Comparison of ENCODE assay signal across 38 cellular contexts in the genomic region with DNA sequence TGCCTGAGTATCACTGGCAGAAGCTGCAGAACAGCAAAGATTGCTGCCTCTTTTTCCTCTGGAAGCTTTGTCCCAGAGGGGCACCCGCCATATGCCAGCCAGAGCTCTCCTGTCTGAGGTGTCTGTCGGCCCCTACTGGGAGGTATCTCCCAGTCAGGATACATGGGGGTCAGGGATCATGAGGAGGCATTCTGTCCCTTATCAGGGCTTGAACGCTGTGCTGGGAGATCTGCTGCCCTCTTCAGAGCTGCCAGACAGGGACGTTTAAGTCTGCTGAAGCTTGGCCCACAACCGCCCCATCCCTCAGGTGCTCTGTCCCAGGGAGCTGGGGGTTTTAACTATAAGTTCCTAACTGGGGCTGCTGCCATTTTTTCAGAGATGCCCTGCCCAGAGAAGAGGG. TPM values are rescaled to one million over a fixed set of nuclear protein-coding genes. Genes with fewer than 3 reads are reported as not detected.
"Had no signal": no experiment of that assay in that cellular context is flagged by ENCODE, and none has a peak within 500 bp of the region (broad histone marks: within the 10 kb centered on the region; RNA-seq: fewer than 3 reads in every experiment).

No MANE protein-coding gene starts in this region.

- H3K4me1 Mint-ChIP-seq: activated B cell treated with CpG ODN at 0.5 μM for 24 hours; activated T-helper 17 cell treated with anti-CD3 and anti-CD28 coated beads, Interleukin-2, amount 50 U/mL, for 72 hours; T-helper 17 cell had no signal

- H3K27me3 ChIP-seq: adrenal gland, body of pancreas, esophagus muscularis mucosa, gastrocnemius medialis, heart left ventricle had no signal

- H3K27ac ChIP-seq: adrenal gland, body of pancreas, coronary artery, dorsolateral prefrontal cortex, esophagus muscularis mucosa, foreskin keratinocyte, gastrocnemius medialis, heart left ventricle, WERI-Rb-1 had no signal

- H3K9me3 ChIP-seq: adrenal gland, body of pancreas, gastrocnemius medialis had no signal

- DNase-seq: activated B cell treated with CpG ODN at 0.5 μM for 24 hours; activated CD4-positive, alpha-beta memory T cell treated with anti-CD3 and anti-CD28 coated beads for 36 hours; activated CD4-positive, alpha-beta T cell treated with anti-CD3 and anti-CD28 coated beads for 36 hours; activated CD4-positive, alpha-beta T cell treated with anti-CD3 and anti-CD28 coated beads, Interleukin-2, amount 10 ng/mL, durations not matched to agents 24 days and 14 days; activated CD8-positive, alpha-beta memory T cell treated with anti-CD3 and anti-CD28 coated beads, Interleukin-2, amount 10 ng/mL, durations not matched to agents 7 days and 5 days; activated CD8-positive, alpha-beta memory T cell treated with anti-CD3 and anti-CD28 coated beads, Interleukin-2, amount 50 U/mL, for 4 hours; activated CD8-positive, alpha-beta T cell treated with anti-CD3 and anti-CD28 coated beads, Interleukin-2, amount 10 ng/mL, durations not matched to agents 7 days and 5 days; activated effector memory CD4-positive, alpha-beta T cell treated with Interleukin-2 at 50 U/mL for 16 hours; activated gamma-delta T cell treated with Interleukin-2 at 50 U/mL for 16 hours; activated naive CD4-positive, alpha-beta T cell treated with Interleukin-2 at 50 U/mL for 16 hours; activated naive CD8-positive, alpha-beta T cell treated with anti-CD3 and anti-CD28 coated beads for 36 hours; activated naive CD8-positive, alpha-beta T cell treated with anti-CD3 and anti-CD28 coated beads, Interleukin-2, amount 50 U/mL, for 24 hours; activated T-cell treated with anti-CD3 and anti-CD28 coated beads, Interleukin-2, amount 50 U/mL, for 1 hour; adrenal gland; amygdala; aorta; body of pancreas; central memory CD4-positive, alpha-beta T cell; dorsolateral prefrontal cortex; effector memory CD4-positive, alpha-beta T cell; erythroblast; foreskin keratinocyte; gastrocnemius medialis; glutamatergic neuron; heart left ventricle; T-helper 1 cell; T-helper 17 cell; T1000; WERI-Rb-1 had no signal

- H3K27me3 Mint-ChIP-seq: activated CD4-positive, alpha-beta memory T cell treated with anti-CD3 and anti-CD28 coated beads for 36 hours; activated CD4-positive, alpha-beta T cell treated with anti-CD3 and anti-CD28 coated beads for 36 hours; activated naive CD4-positive, alpha-beta T cell treated with anti-CD3 and anti-CD28 coated beads, Interleukin-2, amount 50 U/mL, for 24 hours; activated naive CD8-positive, alpha-beta T cell treated with anti-CD3 and anti-CD28 coated beads for 36 hours; activated naive CD8-positive, alpha-beta T cell treated with anti-CD3 and anti-CD28 coated beads, Interleukin-2, amount 50 U/mL, for 24 hours; activated T-helper 17 cell treated with anti-CD3 and anti-CD28 coated beads, Interleukin-2, amount 50 U/mL, for 72 hours; dendritic cell treated with granulocyte-macrophage colony-stimulating factor and Interleukin-4, amounts not matched to agents 40 ng/mL and 50 ng/mL, for 4 days; T-helper 17 cell had no signal

- ATAC-seq: activated CD4-positive, alpha-beta T cell treated with anti-CD3 and anti-CD28 coated beads for 36 hours; activated CD4-positive, CD25-positive, alpha-beta regulatory T cell treated with anti-CD3 and anti-CD28 coated beads, Interleukin-2, amount 50 U/mL, for 24 hours; activated CD8-positive, alpha-beta memory T cell treated with anti-CD3 and anti-CD28 coated beads, Interleukin-2, amount 10 ng/mL, durations not matched to agents 7 days and 5 days; activated CD8-positive, alpha-beta T cell treated with anti-CD3 and anti-CD28 coated beads, Interleukin-2, amount 10 ng/mL, durations not matched to agents 7 days and 5 days; activated naive CD8-positive, alpha-beta T cell treated with anti-CD3 and anti-CD28 coated beads, Interleukin-2, amount 50 U/mL, for 24 hours; activated T-helper 17 cell treated with anti-CD3 and anti-CD28 coated beads, Interleukin-2, amount 50 U/mL, for 72 hours; body of pancreas; foreskin keratinocyte; gastrocnemius medialis; heart left ventricle; T-helper 17 cell had no signal

- H3K4me1 ChIP-seq: adrenal gland, body of pancreas, esophagus muscularis mucosa, foreskin keratinocyte, gastrocnemius medialis, heart left ventricle had no signal

- H3K4me3 ChIP-seq: adrenal gland, body of pancreas, coronary artery, dorsolateral prefrontal cortex, esophagus muscularis mucosa, gastrocnemius medialis, heart left ventricle had no signal

- H3K27ac Mint-ChIP-seq: activated B cell treated with CpG ODN at 0.5 μM for 24 hours; activated CD4-positive, alpha-beta memory T cell treated with anti-CD3 and anti-CD28 coated beads for 36 hours; activated CD4-positive, alpha-beta T cell treated with anti-CD3 and anti-CD28 coated beads for 36 hours; activated CD4-positive, alpha-beta T cell treated with anti-CD3 and anti-CD28 coated beads, Interleukin-2, amount 10 ng/mL, durations not matched to agents 24 days and 14 days; activated CD8-positive, alpha-beta memory T cell treated with anti-CD3 and anti-CD28 coated beads, Interleukin-2, amount 10 ng/mL, durations not matched to agents 7 days and 5 days; activated CD8-positive, alpha-beta T cell treated with anti-CD3 and anti-CD28 coated beads, Interleukin-2, amount 10 ng/mL, durations not matched to agents 7 days and 5 days; activated naive CD4-positive, alpha-beta T cell treated with anti-CD3 and anti-CD28 coated beads, Interleukin-2, amount 50 U/mL, for 24 hours; activated naive CD8-positive, alpha-beta T cell treated with anti-CD3 and anti-CD28 coated beads for 36 hours; activated naive CD8-positive, alpha-beta T cell treated with anti-CD3 and anti-CD28 coated beads, Interleukin-2, amount 50 U/mL, for 24 hours; activated T-helper 17 cell treated with anti-CD3 and anti-CD28 coated beads, Interleukin-2, amount 50 U/mL, for 72 hours; dendritic cell treated with granulocyte-macrophage colony-stimulating factor and Interleukin-4, amounts not matched to agents 40 ng/mL and 50 ng/mL, for 4 days; T-helper 17 cell; T-helper 2 cell treated with Interferon-gamma antibody and Interleukin-4, amounts not matched to agents 5 μg/mL and 100 μg/mL, for 36 hours had no signal

- H3K4me3 Mint-ChIP-seq: activated B cell treated with CpG ODN at 0.5 μM for 24 hours; activated CD4-positive, alpha-beta memory T cell treated with anti-CD3 and anti-CD28 coated beads for 36 hours; activated CD4-positive, alpha-beta T cell treated with anti-CD3 and anti-CD28 coated beads for 36 hours; activated CD4-positive, alpha-beta T cell treated with anti-CD3 and anti-CD28 coated beads, Interleukin-2, amount 10 ng/mL, durations not matched to agents 24 days and 14 days; activated CD8-positive, alpha-beta memory T cell treated with anti-CD3 and anti-CD28 coated beads, Interleukin-2, amount 10 ng/mL, durations not matched to agents 7 days and 5 days; activated CD8-positive, alpha-beta T cell treated with anti-CD3 and anti-CD28 coated beads, Interleukin-2, amount 10 ng/mL, durations not matched to agents 7 days and 5 days; activated naive CD4-positive, alpha-beta T cell treated with anti-CD3 and anti-CD28 coated beads, Interleukin-2, amount 50 U/mL, for 24 hours; activated naive CD8-positive, alpha-beta T cell treated with anti-CD3 and anti-CD28 coated beads for 36 hours; activated naive CD8-positive, alpha-beta T cell treated with anti-CD3 and anti-CD28 coated beads, Interleukin-2, amount 50 U/mL, for 24 hours; activated T-helper 17 cell treated with anti-CD3 and anti-CD28 coated beads, Interleukin-2, amount 50 U/mL, for 72 hours; dendritic cell treated with granulocyte-macrophage colony-stimulating factor and Interleukin-4, amounts not matched to agents 40 ng/mL and 50 ng/mL, for 4 days; T-helper 17 cell; T-helper 2 cell treated with Interferon-gamma antibody and Interleukin-4, amounts not matched to agents 5 μg/mL and 100 μg/mL, for 36 hours had no signal

- H3K36me3 ChIP-seq: adrenal gland, WERI-Rb-1 had no signal

RNA-seq across cellular contexts. Expression of a gene that starts 21.6 kb away (rescaled TPM):
- total RNA-seq: activated CD4-positive, alpha-beta memory T cell treated with anti-CD3 and anti-CD28 coated beads for 36 hours; activated CD4-positive, alpha-beta T cell treated with anti-CD3 and anti-CD28 coated beads for 36 hours; activated CD4-positive, alpha-beta T cell treated with anti-CD3 and anti-CD28 coated beads, Interleukin-2, amount 10 ng/mL, durations not matched to agents 24 days and 14 days; activated CD8-positive, alpha-beta memory T cell treated with anti-CD3 and anti-CD28 coated beads for 36 hours; activated naive CD8-positive, alpha-beta T cell treated with anti-CD3 and anti-CD28 coated beads for 36 hours; activated T-helper 17 cell treated with anti-CD3 and anti-CD28 coated beads, Interleukin-2, amount 50 U/mL, for 72 hours; body of pancreas; cerebellum; gastrocnemius medialis had no signal
- polyA plus RNA-seq: aorta had no signal

RNA-seq across cellular contexts. Expression of a gene that starts 32.4 kb away (rescaled TPM):
- total RNA-seq: activated B cell treated with CpG ODN at 0.5 μM for 24 hours; activated CD4-positive, alpha-beta memory T cell treated with anti-CD3 and anti-CD28 coated beads for 36 hours; activated CD4-positive, alpha-beta T cell treated with anti-CD3 and anti-CD28 coated beads for 36 hours; activated CD4-positive, alpha-beta T cell treated with anti-CD3 and anti-CD28 coated beads, Interleukin-2, amount 10 ng/mL, durations not matched to agents 24 days and 14 days; activated CD8-positive, alpha-beta memory T cell treated with anti-CD3 and anti-CD28 coated beads for 36 hours; activated naive CD8-positive, alpha-beta T cell treated with anti-CD3 and anti-CD28 coated beads for 36 hours; activated T-helper 17 cell treated with anti-CD3 and anti-CD28 coated beads, Interleukin-2, amount 50 U/mL, for 72 hours; adrenal gland; aorta; body of pancreas; cerebellum; dorsolateral prefrontal cortex; esophagus muscularis mucosa; foreskin keratinocyte; gastrocnemius medialis; heart left ventricle; T-helper 17 cell had no signal
- polyA plus RNA-seq: adrenal gland, aorta, foreskin keratinocyte, heart left ventricle had no signal
